In the genomic region with DNA sequence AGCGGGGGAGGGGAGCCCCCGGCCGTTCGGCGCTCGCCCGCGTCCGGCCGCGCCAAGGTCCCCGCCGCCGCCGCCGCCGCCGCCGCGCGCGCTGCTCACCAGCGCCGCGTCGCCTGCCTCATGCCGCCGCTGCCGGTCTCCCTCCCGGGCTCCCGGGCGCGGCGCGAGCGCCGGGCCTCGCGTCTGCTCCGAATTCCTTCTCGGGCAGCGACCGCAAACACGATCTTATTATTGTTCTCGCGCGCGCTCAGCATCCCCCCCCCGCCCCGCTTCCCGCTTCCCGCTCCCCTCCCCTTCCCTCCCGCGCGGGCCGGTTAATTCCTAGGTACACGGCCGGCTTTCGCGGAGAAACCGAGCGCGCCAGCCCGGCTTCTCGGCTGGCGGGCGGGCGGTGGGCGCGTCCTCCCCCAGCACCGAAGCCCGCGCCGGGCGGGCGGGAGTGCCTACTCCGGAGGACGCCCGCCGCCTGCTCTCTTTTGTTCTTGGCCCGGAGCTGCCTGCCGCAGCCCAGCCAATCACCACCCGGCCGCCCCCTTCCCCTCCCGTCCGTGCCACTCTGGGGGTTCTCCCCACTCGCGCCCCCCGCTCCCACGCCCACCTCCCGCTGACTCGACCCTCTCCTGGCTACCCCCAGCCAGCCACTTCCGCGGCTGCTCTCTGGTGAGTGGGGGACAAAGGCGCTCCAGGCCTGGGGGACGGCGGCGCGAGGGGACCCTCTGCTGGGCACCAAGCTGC, we compare ENCODE assay signal across 8 cellular contexts. TPM values are rescaled to one million over a fixed set of nuclear protein-coding genes. Genes with fewer than 3 reads are reported as not detected.
DNase-seq lines count a peak whose midpoint lies in the region; ATAC-seq, FAIRE-seq and TF ChIP-seq lines count a peak whose summit lies in the region.

A gene (minus strand): TSS at position 202 of the 735 bp plus-strand sequence. CDS start 409 bp downstream, outside the sequence.

- H3K27me3 ChIP-seq in SJCRH30 (no peaks in the 10 kb centered on the region), GM12878 (replicated peaks in 1 of 2; ENCODE audit: control insufficient read depth in 2 of 2, insufficient read depth in 2 of 2, low read length in 1 of 2) (no peaks in the 10 kb centered on the region)

- RAD21 ChIA-PET in GM12878 (lab: Charles Lee; ENCODE audit: unreplicated experiment): interaction anchor here (0.7 kb wide), 1 partner anchor 197 kb away, joined by 4 read pairs; no protein-coding TSS in a partner anchor

- H3K9me3 ChIP-seq in SJCRH30 (replicated peaks) (no peaks in the 10 kb centered on the region), GM12878 (replicated peaks; ENCODE audit: control insufficient read depth, insufficient read depth, low read length) (no peaks in the 10 kb centered on the region)

- WGBS in GM12878 (ENCODE audit: insufficient coverage, insufficient replicate concordance, low lambda C conversion rate, missing lambda C conversion rate): 14% methylated on average over 24 of the region's 99 CpGs

- POLR2A ChIA-PET in GM12878 (lab: Charles Lee): interaction anchor here (0.6 to 1.2 kb wide), 2 partner anchors 40 to 142 kb away, joined by 3 read pairs; no protein-coding TSS in a partner anchor

- peak; percentile 79 for TF ChIP-seq POLR2A in GM12878 (IDR thresholded peaks at IDR 0.05; ENCODE audit: low read depth, low read length)

- BruUV-seq in GM12878 (replicated peaks; lab: Mats Ljungman, UMichigan): no TSS peak

- H3K9ac ChIP-seq in GM12878 (ENCODE audit: control insufficient read depth, insufficient read depth, low read length): peak within 1 kb of the TSS; percentile 70

- peak in 2 of 3 experiments; percentile 44 to 49; a peak in 3 of 6 replicates for TF ChIP-seq CTCF in GM12878 (IDR thresholded peaks at IDR 0.05 in 2 of 3, conservative IDR thresholded peaks at IDR 0.05 in 1 of 3; ENCODE audit: control insufficient read depth in 2 of 3, extremely low read depth in 1 of 3, insufficient read depth in 1 of 3, low read depth in 3 of 3, low read length in 3 of 3)

- no peak for FAIRE-seq in GM12878 (lab: Jason Lieb, UNC)

- no peak for TF ChIP-seq EP300 in GM12878 (IDR thresholded peaks at IDR 0.05; ENCODE audit: borderline replicate concordance in 1 of 2, control insufficient read depth in 1 of 2, low read depth in 2 of 2, low read length in 2 of 2)

- in situ Hi-C loops in GM12878 (cut with MboI): loop anchor here (25.0 kb wide), 1 partner anchor 1920 kb away; no protein-coding TSS in a partner anchor

- CTCF ChIA-PET in GM12878 (lab: Yijun Ruan, JAX): interaction anchor here (0.7 to 2.3 kb wide), 6 partner anchors 53 to 404 kb away, joined by 3 to 22 read pairs (median 4); a partner anchor contains a TSS

- H3K4me1 ChIP-seq in SJCRH30 (no peaks in the 10 kb centered on the region), GM12878 (ENCODE audit: control insufficient read depth, insufficient read depth, low read length) (peaks cover 6% of the 10 kb centered on the region; the same call in 1 of the 2 replicates)

- 0 out of 2 replicates have a peak, but pooled peaks cover 2% of the 10 kb centered on the region for H3K36me3 ChIP-seq in SJCRH30
- no peaks in the 10 kb centered on the region for H3K36me3 ChIP-seq in GM12878 (ENCODE audit: control insufficient read depth in 2 of 2, insufficient read depth in 2 of 2, low read length in 1 of 2)

- intact Hi-C loops in GM12878 (cut with micrococcal nuclease; ENCODE audit: unreplicated experiment): loop anchor here (10.0 kb wide), 2 partner anchors 393 to 673 kb away; no protein-coding TSS in a partner anchor
- intact Hi-C loops in posterior vena cava (cut with DNase I): no loop called here

- ATAC-seq in HG03442 (IDR thresholded peaks at IDR 0.05; ENCODE audit: unreplicated experiment) (peak; percentile 37), GM12878 (peak; percentile 64), GM18519 (IDR thresholded peaks at IDR 0.05; ENCODE audit: low FRiP score, unreplicated experiment) (no peak)

- H3K27ac ChIP-seq in SJCRH30 (peak within 1 kb of the TSS; percentile 79), GM12878 (ENCODE audit: control insufficient read depth, insufficient read depth) (peak within 1 kb of the TSS; percentile 80)

- H3K4me2 ChIP-seq in GM12878 (ENCODE audit: control insufficient read depth, insufficient read depth): peak within 1 kb of the TSS; percentile 73

- DNase-seq in activated naive CD4-positive, alpha-beta T cell treated with Interleukin-2 at 50 U/mL for 16 hours: peak; percentile 36
- no peak for DNase-seq in activated naive CD4-positive, alpha-beta T cell (lab: John Stamatoyannopoulos, UW)
- peak; percentile 73 to 76 for DNase-seq in SJCRH30
- DNase-seq in GM12878 (ENCODE audit: low read depth, low spot score): no peak
- DNase-seq in hepatic stellate cell (ENCODE audit: low spot score): peak; percentile 54
- peak; percentile 89 for DNase-seq in posterior vena cava (ENCODE audit: low spot score)

- H3K4me3 ChIP-seq in SJCRH30 (peak within 1 kb of the TSS; percentile 95), GM12878 (peak within 1 kb of the TSS; percentile 94)

- H4K20me1 ChIP-seq in GM12878 (ENCODE audit: control insufficient read depth, insufficient read depth): no peaks in the 10 kb centered on the region

- H2AFZ ChIP-seq in GM12878 (ENCODE audit: control insufficient read depth, low read depth, low read length): peak within 1 kb of the TSS; percentile 84

- peak; percentile 53 for TF ChIP-seq RAD21 in GM12878 (IDR thresholded peaks at IDR 0.05; ENCODE audit: insufficient read depth, low read depth, low read length)

- H3K79me2 ChIP-seq in GM12878 (ENCODE audit: control insufficient read depth, insufficient read depth, low read length): peaks cover 46% of the 10 kb centered on the region

- SMC1A ChIA-PET in GM12878 (lab: Charles Lee; ENCODE audit: uncharacterized antibody, unreplicated experiment): interaction anchor here (1.1 to 3.5 kb wide), 4 partner anchors 39 to 197 kb away, joined by 3 to 11 read pairs (median 6); a partner anchor contains a TSS

TF ChIP-seq in GM12878, 131 proteins besides CTCF, POLR2A, EP300 and RAD21 (continues in another document):
- TF ChIP-seq POLR2AphosphoS5 (IDR thresholded peaks at IDR 0.05; ENCODE audit: low read length): peak; percentile 53; the same call in 1 of the 2 replicates
- TF ChIP-seq GATAD2B (conservative IDR thresholded peaks at IDR 0.05; ENCODE audit: low read depth): peak; percentile 29; the same call in 1 of the 2 replicates
- TF ChIP-seq FOS (IDR thresholded peaks at IDR 0.05; ENCODE audit: borderline replicate concordance, extremely low read depth, insufficient read length): no peak
- TF ChIP-seq, protein P1, sequence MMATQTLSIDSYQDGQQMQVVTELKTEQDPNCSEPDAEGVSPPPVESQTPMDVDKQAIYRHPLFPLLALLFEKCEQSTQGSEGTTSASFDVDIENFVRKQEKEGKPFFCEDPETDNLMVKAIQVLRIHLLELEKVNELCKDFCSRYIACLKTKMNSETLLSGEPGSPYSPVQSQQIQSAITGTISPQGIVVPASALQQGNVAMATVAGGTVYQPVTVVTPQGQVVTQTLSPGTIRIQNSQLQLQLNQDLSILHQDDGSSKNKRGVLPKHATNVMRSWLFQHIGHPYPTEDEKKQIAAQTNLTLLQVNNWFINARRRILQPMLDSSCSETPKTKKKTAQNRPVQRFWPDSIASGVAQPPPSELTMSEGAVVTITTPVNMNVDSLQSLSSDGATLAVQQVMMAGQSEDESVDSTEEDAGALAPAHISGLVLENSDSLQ (IDR thresholded peaks at IDR 0.05): peak; percentile 25; the same call in 1 of the 2 replicates
- TF ChIP-seq SRF (IDR thresholded peaks at IDR 0.05; ENCODE audit: low read depth in 2 of 2, low read length in 2 of 2): no peak
- no peak for TF ChIP-seq MEF2A (IDR thresholded peaks at IDR 0.05; ENCODE audit: insufficient read depth, low read depth, low read length)
- no peak for TF ChIP-seq HDAC2 (IDR thresholded peaks at IDR 0.05)
- 0 out of 2 replicates have a peak, but pooled peaks have one; percentile 18 for TF ChIP-seq YY1 (IDR thresholded peaks at IDR 0.05; ENCODE audit: low read depth, low read length)
- no peak for TF ChIP-seq NR2C1 (IDR thresholded peaks at IDR 0.05)
- TF ChIP-seq, protein P2, sequence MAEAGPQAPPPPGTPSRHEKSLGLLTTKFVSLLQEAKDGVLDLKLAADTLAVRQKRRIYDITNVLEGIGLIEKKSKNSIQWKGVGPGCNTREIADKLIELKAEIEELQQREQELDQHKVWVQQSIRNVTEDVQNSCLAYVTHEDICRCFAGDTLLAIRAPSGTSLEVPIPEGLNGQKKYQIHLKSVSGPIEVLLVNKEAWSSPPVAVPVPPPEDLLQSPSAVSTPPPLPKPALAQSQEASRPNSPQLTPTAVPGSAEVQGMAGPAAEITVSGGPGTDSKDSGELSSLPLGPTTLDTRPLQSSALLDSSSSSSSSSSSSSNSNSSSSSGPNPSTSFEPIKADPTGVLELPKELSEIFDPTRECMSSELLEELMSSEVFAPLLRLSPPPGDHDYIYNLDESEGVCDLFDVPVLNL (IDR thresholded peaks at IDR 0.05; ENCODE audit: low read depth, low read length): no peak
- peak; percentile 33; the same call in 1 of the 2 replicates for TF ChIP-seq SMC3 (IDR thresholded peaks at IDR 0.05; ENCODE audit: borderline replicate concordance, low read length)

RNA-seq across cellular contexts. Expression of the gene that starts here (rescaled TPM):
- 71.6 and 75.2 TPM in 2 replicates for total RNA-seq in SJCRH30 (2014; rRNA removed; shearing (Covaris generic))
- total RNA-seq in GM12878 (2013; cell fraction: nucleolus; rRNA removed): 8.3 and 10.8 TPM in 2 replicates
- total RNA-seq in GM12878 (2014; rRNA removed) (10.6 and 13.8 TPM in 2 replicates), GM12878 (2014; rRNA removed; fragmentation: Illumina TruSeq; extraction: Trizol) (40.6 and 42.2 TPM in 2 replicates), GM12878 (2021) (29.8 and 34.3 TPM in 2 replicates), posterior vena cava (10 to 100 TPM; 57.9 to 70.0 TPM)
- polyA plus RNA-seq in GM12878 (2011; ENCODE audit: low read depth): 6.8 TPM
- polyA plus RNA-seq in GM12878 (2011; rRNA removed) (31.6 and 54.1 TPM in 2 replicates), GM12878 (2014; fragmentation: Illumina TruSeq; extraction: Trizol) (40.5 and 45.1 TPM in 2 replicates), GM12878 (2014; fragmentation: Nextera tagmentation; extraction: Ambion mirVana) (1 to 10 TPM; 5.6 to 6.6 TPM), GM12878 (2014; rRNA removed) (9.7 and 18.1 TPM in 2 replicates), GM12878 (2016; fragmentation: Nextera tagmentation; extraction: Ambion mirVana) (10 to 100 TPM; 12.7 to 13.4 TPM)
- polyA plus RNA-seq in GM12878 (2011; cell fraction: cytosol; rRNA removed): 5.1 and 5.4 TPM in 2 replicates
- polyA plus RNA-seq in GM12878 (2011; cell fraction: nucleus; rRNA removed): 5.7 and 8.7 TPM in 2 replicates
- polyA plus RNA-seq in GM12878 (2012): 17.0 and 25.4 TPM in 2 replicates
- 4.6 and 5.6 TPM in 2 replicates for polyA minus RNA-seq in GM12878 (2011; rRNA and poly(A)+ RNA removed)
- polyA minus RNA-seq in GM12878 (2011; cell fraction: cytosol; rRNA and poly(A)+ RNA removed): 10.6 and 11.1 TPM in 2 replicates
- polyA minus RNA-seq in GM12878 (2011; cell fraction: nucleus; rRNA and poly(A)+ RNA removed): 3.3 and 7.4 TPM in 2 replicates

Comparison
In these comparisons a context has a peak if more than half of its experiments do, and no peak if none do; other contexts are left out.
1. DNase-seq: peak in activated naive CD4-positive, alpha-beta T cell treated with Interleukin-2 at 50 U/mL for 16 hours (single experiment), SJCRH30 (2 of 2), hepatic stellate cell (single experiment) and posterior vena cava (single experiment); none in activated naive CD4-positive, alpha-beta T cell (0 of 4) and GM12878 (single experiment).